9 cellular contexts compared by ENCODE assay signal in the genomic region with DNA sequence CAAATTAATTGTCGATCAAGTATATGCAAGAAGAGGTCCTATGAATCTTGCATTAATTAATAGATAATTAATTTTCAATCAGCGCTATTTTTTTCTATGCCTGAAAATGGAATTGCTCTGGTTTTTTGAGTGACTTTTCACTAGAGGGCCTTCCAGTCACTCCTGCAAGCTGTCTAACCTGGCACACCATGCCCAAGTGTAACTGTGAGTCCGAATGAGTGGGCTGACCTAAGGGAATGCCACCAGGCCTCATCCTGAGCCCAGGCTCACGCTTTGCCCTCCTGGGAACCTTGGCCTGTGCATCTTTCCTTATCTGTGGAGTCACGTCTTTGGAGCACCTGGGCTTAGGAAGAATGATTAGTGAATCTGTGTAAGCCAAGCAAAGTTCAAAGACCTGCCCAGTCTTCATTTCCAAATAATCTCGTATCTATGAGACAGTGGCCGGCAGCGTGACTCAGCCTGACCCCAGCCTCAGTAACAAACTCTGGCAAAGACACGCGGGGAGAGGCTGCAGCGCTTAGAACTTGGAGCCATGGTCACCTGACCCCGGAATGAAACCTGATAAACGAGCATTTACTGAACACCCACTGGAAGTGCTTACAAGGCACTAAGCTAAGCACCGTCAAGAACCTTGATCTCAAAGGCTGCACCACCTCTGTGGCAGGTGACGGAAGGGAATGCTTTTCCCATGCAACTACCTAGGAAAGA. TPM values are rescaled to one million over a fixed set of nuclear protein-coding genes. Genes with fewer than 3 reads are reported as not detected.
A peak's percentile ranks its signal among the peaks of the same experiment; 100 is the strongest.
DNase-seq lines count a peak whose midpoint lies in the region; ATAC-seq, FAIRE-seq and TF ChIP-seq lines count a peak whose summit lies in the region.
"Not testable (repeated sequence)": the region's sequence is repeated elsewhere in the genome, so short reads cannot be mapped to it uniquely, and the experiment has no call there.
"Had no signal": no experiment of that assay in that cellular context is flagged by ENCODE, and none has a peak within 500 bp of the region (broad histone marks: within the 10 kb centered on the region; RNA-seq: fewer than 3 reads in every experiment).

No MANE protein-coding gene starts in this region.

- BruUV-seq in K562 (replicated peaks; lab: Mats Ljungman, UMichigan), result not testable (repeated sequence)

- H3K4me3 ChIP-seq in K562, hepatocyte, lower lobe of right lung, gastrocnemius medialis: not testable (repeated sequence)

- in situ Hi-C loops in K562 (cut with MboI); gastrocnemius medialis (cut with MboI; ENCODE audit: low sequenced_read_pairs in 4 of 4): not testable (repeated sequence)

- H3K9me3 ChIP-seq in K562 (replicated peaks; ENCODE audit: control insufficient read depth, insufficient read depth, low read depth, low read length); hepatocyte (ENCODE audit: low read depth); lower lobe of right lung; gastrocnemius medialis: not testable (repeated sequence)

- H3K36me3 ChIP-seq in K562 (ENCODE audit: control insufficient read depth, insufficient read depth, low read length); hepatocyte (replicated peaks; ENCODE audit: insufficient read depth, low read depth); lower lobe of right lung; gastrocnemius medialis: not testable (repeated sequence)

- POLR2A ChIA-PET in K562 (lab: Yijun Ruan, JAX), result not testable (repeated sequence)

- CTCF ChIA-PET in K562 (lab: Yijun Ruan, JAX; ENCODE audit: low intra/inter-chr PET ratio), result interaction anchor here (0.6 kb wide), 1 partner anchor 185 kb away, joined by 4 read pairs; no protein-coding TSS in a partner anchor

- peaks cover 47 to 75% of the 10 kb centered on the region in 2 experiments for H3K27me3 ChIP-seq in K562 (ENCODE audit: control insufficient read depth in 2 of 2, insufficient read depth in 2 of 2, low read length in 2 of 2)
- H3K27me3 ChIP-seq in hepatocyte; lower lobe of right lung (ENCODE audit: low read depth); gastrocnemius medialis: not testable (repeated sequence)

- not testable (repeated sequence) for H3K9me1 ChIP-seq in K562 (ENCODE audit: control insufficient read depth, insufficient read depth, low read length)

- not testable (repeated sequence) for TF ChIP-seq POLR2A in K562 (conservative IDR thresholded peaks at IDR 0.05); gastrocnemius medialis (IDR thresholded peaks at IDR 0.05)

- TF ChIP-seq CTCF in K562 (IDR thresholded peaks at IDR 0.05 in 2 of 3, conservative IDR thresholded peaks at IDR 0.05 in 1 of 3; ENCODE audit: insufficient read depth in 2 of 3, low read depth in 1 of 3, low read length in 3 of 3); hepatocyte (IDR thresholded peaks at IDR 0.05; ENCODE audit: poor library complexity); lower lobe of right lung (IDR thresholded peaks at IDR 0.05); gastrocnemius medialis (IDR thresholded peaks at IDR 0.05 in 4 of 5, conservative IDR thresholded peaks at IDR 0.05 in 1 of 5): not testable (repeated sequence)

- TF ChIP-seq RAD21 in K562 (CRISPR knock-in tag; conservative IDR thresholded peaks at IDR 0.05 in 1 of 2, IDR thresholded peaks at IDR 0.05 in 1 of 2), result not testable (repeated sequence)

- not testable (repeated sequence) for H3K27ac ChIP-seq in K562 (ENCODE audit: extremely low read depth, low read depth, low read length); lower lobe of right lung; gastrocnemius medialis
- peak overlapping the region; percentile 74 for H3K27ac ChIP-seq in hepatocyte

- intact Hi-C loops in K562 (cut with micrococcal nuclease); lower lobe of right lung (cut with DNase I); gastrocnemius medialis (cut with DNase I; ENCODE audit: low total_unique reads): not testable (repeated sequence)

- H3K4me1 ChIP-seq in K562 (replicated peaks in 1 of 2; ENCODE audit: control insufficient read depth in 2 of 2, insufficient read depth in 2 of 2, low read length in 2 of 2); lower lobe of right lung; gastrocnemius medialis: not testable (repeated sequence)
- H3K4me1 ChIP-seq in hepatocyte (ENCODE audit: insufficient read depth), result peaks cover 13% of the 10 kb centered on the region

- not testable (repeated sequence) for DNase-seq in HTR-8/SVneo (ENCODE audit: insufficient read length, low spot score); K562 (ENCODE audit: extremely low read depth in 1 of 4, low spot score in 3 of 4); hepatocyte (ENCODE audit: low spot score); lower lobe of right lung; gastrocnemius medialis
- peak; percentile 98 for DNase-seq in NCI-H510A treated with DMSO at 0.1 percent for 48 hours (lab: John Stamatoyannopoulos, UW)

- not testable (repeated sequence) for ATAC-seq in K562
- ATAC-seq in lower lobe of right lung (peak; percentile 31 to 60), gastrocnemius medialis (peak; percentile 61 to 73)

- WGBS in K562 (ENCODE audit: insufficient coverage, low coverage, missing lambda C conversion rate), result 3% methylated on average over 14 of the region's 15 CpGs
- WGBS in hepatocyte (ENCODE audit: low lambda C conversion rate, missing lambda C conversion rate), result 55% methylated on average over 15 of the region's 15 CpGs

- H3K9ac ChIP-seq in K562 (ENCODE audit: insufficient read depth in 1 of 2, low read depth in 2 of 2, low read length in 2 of 2), result not testable (repeated sequence)

- not testable (repeated sequence) for TF ChIP-seq EP300 in K562 (IDR thresholded peaks at IDR 0.05; ENCODE audit: low read length)

- not testable (repeated sequence) for H2AFZ ChIP-seq in K562 (ENCODE audit: low read depth, low read length); hepatocyte

- FAIRE-seq in HTR-8/SVneo (lab: Jason Lieb, UNC), result peak; percentile 58
- FAIRE-seq in K562 (lab: Jason Lieb, UNC), result peak; percentile 71

- H4K20me1 ChIP-seq in K562 (replicated peaks; ENCODE audit: control insufficient read depth, insufficient read depth, low read length); hepatocyte (ENCODE audit: insufficient read depth, poor library complexity, severe bottlenecking): not testable (repeated sequence)

- H3K79me2 ChIP-seq in K562 (ENCODE audit: control insufficient read depth, insufficient read depth, low read length); hepatocyte: not testable (repeated sequence)

- H3K4me2 ChIP-seq in K562 (ENCODE audit: insufficient read depth, low read length); hepatocyte: not testable (repeated sequence)

- H3K9me2 ChIP-seq in hepatocyte (replicated peaks; ENCODE audit: insufficient read depth), result not testable (repeated sequence)

RNA-seq across cellular contexts. Expression of gene SLC2A7, which starts 4.0 kb away (rescaled TPM):
- total RNA-seq in K562 (2011; cell fraction: chromatin; rRNA removed; ENCODE audit: low replicate concordance), result not detected in 2 replicates
- not detected in 2 replicates for total RNA-seq in K562 (2011; cell fraction: nucleolus; rRNA removed)
- not detected in 2 replicates for total RNA-seq in K562 (2011; cell fraction: nucleoplasm; rRNA removed)
- total RNA-seq in K562 (2014; rRNA removed), result not detected in 2 replicates
- total RNA-seq in K562 (2014; rRNA removed; fragmentation: Illumina TruSeq; extraction: Trizol), result not detected in 2 replicates
- total RNA-seq in K562 (2015; rRNA removed; fragmentation: Illumina TruSeq; extraction: Trizol), result not detected in 2 replicates
- total RNA-seq in K562 (2021), result not detected in 2 replicates
- not detected in 2 replicates for polyA plus RNA-seq in K562 (2011; rRNA removed)
- not detected in 2 replicates for polyA plus RNA-seq in K562 (2011; cell fraction: cytosol; rRNA removed)
- not detected in 2 replicates for polyA plus RNA-seq in K562 (2011; cell fraction: nucleus; rRNA removed)
- not detected in 2 replicates for polyA plus RNA-seq in K562 (2012)
- polyA plus RNA-seq in K562 (2014; fragmentation: Illumina TruSeq; extraction: Trizol), result not detected in 2 replicates
- not detected for polyA plus RNA-seq in K562 (2014; fragmentation: Nextera tagmentation; extraction: Ambion mirVana)
- not detected in 2 replicates for polyA plus RNA-seq in K562 (2014; rRNA removed)
- not detected in 2 replicates for polyA minus RNA-seq in K562 (2011; rRNA and poly(A)+ RNA removed)
- polyA minus RNA-seq in K562 (2011; cell fraction: cytosol; rRNA and poly(A)+ RNA removed), result not detected in 2 replicates
- not detected in 2 replicates for polyA minus RNA-seq in K562 (2011; cell fraction: nucleus; rRNA and poly(A)+ RNA removed)
- total RNA-seq in hepatocyte, result 0.16 and 0.27 TPM in 2 replicates
- 0.13 and 0.40 TPM in 2 replicates for polyA plus RNA-seq in hepatocyte
- total RNA-seq in lower lobe of right lung, result not detected
- not detected for total RNA-seq in gastrocnemius medialis
- total RNA-seq: CD4-positive, alpha-beta memory T cell had no signal
- polyA plus RNA-seq: A549; AG04450; CD4-positive, alpha-beta memory T cell had no signal

RNA-seq across cellular contexts. Expression of gene SLC2A5, which starts 47.2 kb away (rescaled TPM):
- total RNA-seq in K562 (2011; cell fraction: chromatin; rRNA removed; ENCODE audit: low replicate concordance), result not detected in 2 replicates
- not detected in 2 replicates for total RNA-seq in K562 (2011; cell fraction: nucleolus; rRNA removed)
- not detected in 2 replicates for total RNA-seq in K562 (2011; cell fraction: nucleoplasm; rRNA removed)
- total RNA-seq in K562 (2014; rRNA removed) (not detected in 2 replicates), K562 (2014; rRNA removed; fragmentation: Illumina TruSeq; extraction: Trizol) (not detected in 2 replicates), K562 (2015; rRNA removed; fragmentation: Illumina TruSeq; extraction: Trizol) (not detected in 2 replicates), K562 (2021) (0.04 TPM in 1 of 2 replicates, not detected in the other), hepatocyte (7.2 TPM in 2 replicates), lower lobe of right lung (1.7 TPM), gastrocnemius medialis (10 to 100 TPM; 11.2 to 34.5 (median 22.8) TPM)
- polyA plus RNA-seq in K562 (2011; rRNA removed) (0.08 TPM in 1 of 2 replicates, not detected in the other), K562 (2014; fragmentation: Illumina TruSeq; extraction: Trizol) (not detected in 2 replicates), K562 (2014; fragmentation: Nextera tagmentation; extraction: Ambion mirVana) (not detected), K562 (2014; rRNA removed) (not detected in 2 replicates), hepatocyte (7.1 and 8.2 TPM in 2 replicates)
- polyA plus RNA-seq in K562 (2011; cell fraction: cytosol; rRNA removed), result 0.04 TPM in 1 of 2 replicates, not detected in the other
- polyA plus RNA-seq in K562 (2011; cell fraction: nucleus; rRNA removed), result 0.54 TPM in 1 of 2 replicates, not detected in the other
- polyA plus RNA-seq in K562 (2012), result 0.03 and 0.06 TPM in 2 replicates
- polyA minus RNA-seq in K562 (2011; rRNA and poly(A)+ RNA removed), result not detected in 2 replicates
- polyA minus RNA-seq in K562 (2011; cell fraction: cytosol; rRNA and poly(A)+ RNA removed), result not detected in 2 replicates
- not detected in 2 replicates for polyA minus RNA-seq in K562 (2011; cell fraction: nucleus; rRNA and poly(A)+ RNA removed)
- polyA plus RNA-seq: CD4-positive, alpha-beta memory T cell had no signal
